ENCODE assay signal across 8 cellular contexts in the genomic region with DNA sequence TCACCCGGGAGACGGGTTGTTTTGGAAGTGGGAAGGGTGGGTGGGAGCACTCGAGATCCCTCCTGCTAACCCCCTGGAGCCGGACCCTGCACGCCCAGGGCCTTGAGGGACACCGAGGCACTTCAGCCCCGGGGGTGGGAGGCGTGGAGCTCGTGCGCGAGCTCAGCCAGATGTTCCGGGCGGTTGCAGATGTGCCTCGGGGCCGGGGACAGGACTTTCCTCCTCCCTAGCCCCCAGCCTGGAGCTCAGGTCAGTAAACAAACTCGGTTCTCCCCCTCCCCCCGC. TPM values are rescaled to one million over a fixed set of nuclear protein-coding genes. Genes with fewer than 3 reads are reported as not detected.
DNase-seq lines count a peak whose midpoint lies in the region; ATAC-seq and TF ChIP-seq lines count a peak whose summit lies in the region.

No MANE protein-coding gene starts in this region.

- ATAC-seq in heart left ventricle = no peak
- no peak for ATAC-seq in HG03280 (IDR thresholded peaks at IDR 0.05; ENCODE audit: unreplicated experiment)
- ATAC-seq in GM21360 (IDR thresholded peaks at IDR 0.05; ENCODE audit: unreplicated experiment) = no peak

- H3K4me3 ChIP-seq in heart left ventricle = peak overlapping the region; percentile 45 to 82 (median 68)
- H3K4me3 ChIP-seq in brain microvascular endothelial cell (ENCODE audit: low read depth, low read length) = peak overlapping the region; percentile 46
- peak overlapping the region; percentile 58 for H3K4me3 ChIP-seq in mesodermal cell (ENCODE audit: extremely low read depth, insufficient read depth, low read length, poor library complexity, severe bottlenecking)
- peak overlapping the region; percentile 41 to 42 for H3K4me3 ChIP-seq in uterus

- intact Hi-C loops in heart left ventricle (cut with DNase I) (loop anchor here in 9 of 10 donors (2.0 to 10.0 kb wide), 14 partner anchors 25 to 475 kb away; a partner anchor contains a TSS), cardiac septum (cut with DNase I) (loop anchor here (5.0 kb wide), 2 partner anchors 233 to 303 kb away; no protein-coding TSS in a partner anchor), uterus (cut with DNase I; ENCODE audit: low total_unique reads) (loop anchor here (5.0 kb wide), 1 partner anchor 312 kb away; no protein-coding TSS in a partner anchor)
- intact Hi-C loops in activated T-helper 1 cell treated with anti-CD3 and anti-CD28 coated beads, Interleukin-12 subunit alpha, Interleukin-12 subunit beta, Interleukin-2, Interleukin-4 antibody, amounts not matched to agents 30 ng/mL and 10 ng/mL and 1 ng/mL, durations not matched to agents 14 hours and 24 hours and 36 hours (cut with micrococcal nuclease) = loop anchor here (5.0 kb wide), 1 partner anchor 173 kb away; a partner anchor contains a TSS

- H3K4me3 Mint-ChIP-seq in activated T-helper 1 cell treated with anti-CD3 and anti-CD28 coated beads, Interleukin-12 subunit alpha, Interleukin-12 subunit beta, Interleukin-2, Interleukin-4 antibody, amounts not matched to agents 30 ng/mL and 10 ng/mL and 1 ng/mL, durations not matched to agents 14 hours and 24 hours and 36 hours = no peak overlapping the region

- H3K9me3 ChIP-seq in heart left ventricle = no peaks in the 10 kb centered on the region
- H3K9me3 ChIP-seq in mesodermal cell (ENCODE audit: control insufficient read depth, low read length) = no peaks in the 10 kb centered on the region
- no peaks in the 10 kb centered on the region for H3K9me3 ChIP-seq in uterus

- TF ChIP-seq CTCF in heart left ventricle (IDR thresholded peaks at IDR 0.05) = no peak
- no peak for TF ChIP-seq CTCF in brain microvascular endothelial cell (IDR thresholded peaks at IDR 0.05; ENCODE audit: low read depth, low read length, missing control alignments)
- TF ChIP-seq CTCF in uterus (IDR thresholded peaks at IDR 0.05) = no peak

- H3K27ac ChIP-seq in heart left ventricle = peak overlapping the region in 8 of 12 donors; percentile 55 to 84 (median 75)
- H3K27ac ChIP-seq in brain microvascular endothelial cell = no peak overlapping the region
- no peak overlapping the region for H3K27ac ChIP-seq in mesodermal cell (ENCODE audit: low read depth, low read length, severe bottlenecking)
- peak overlapping the region; percentile 58 to 69 for H3K27ac ChIP-seq in uterus

- no peaks in the 10 kb centered on the region for H3K9me3 Mint-ChIP-seq in activated T-helper 1 cell treated with anti-CD3 and anti-CD28 coated beads, Interleukin-12 subunit alpha, Interleukin-12 subunit beta, Interleukin-2, Interleukin-4 antibody, amounts not matched to agents 30 ng/mL and 10 ng/mL and 1 ng/mL, durations not matched to agents 14 hours and 24 hours and 36 hours

- peaks cover 0 to 61% (median 34%) of the 10 kb centered on the region in 12 donors for H3K4me1 ChIP-seq in heart left ventricle
- peaks cover 15% of the 10 kb centered on the region for H3K4me1 ChIP-seq in mesodermal cell (ENCODE audit: control insufficient read depth, insufficient read depth, low read length, poor library complexity, severe bottlenecking)
- peaks cover 0 to 36% of the 10 kb centered on the region in 2 donors for H3K4me1 ChIP-seq in uterus

- H3K27ac Mint-ChIP-seq in activated T-helper 1 cell treated with anti-CD3 and anti-CD28 coated beads, Interleukin-12 subunit alpha, Interleukin-12 subunit beta, Interleukin-2, Interleukin-4 antibody, amounts not matched to agents 30 ng/mL and 10 ng/mL and 1 ng/mL, durations not matched to agents 14 hours and 24 hours and 36 hours = no peak overlapping the region

- H3K4me1 Mint-ChIP-seq in activated T-helper 1 cell treated with anti-CD3 and anti-CD28 coated beads, Interleukin-12 subunit alpha, Interleukin-12 subunit beta, Interleukin-2, Interleukin-4 antibody, amounts not matched to agents 30 ng/mL and 10 ng/mL and 1 ng/mL, durations not matched to agents 14 hours and 24 hours and 36 hours (ENCODE audit: low read depth) = peaks cover 12% of the 10 kb centered on the region

- H3K36me3 ChIP-seq in heart left ventricle (no peaks in the 10 kb centered on the region), brain microvascular endothelial cell (replicated peaks) (no peaks in the 10 kb centered on the region), mesodermal cell (ENCODE audit: control insufficient read depth, insufficient read depth, low read length) (no peaks in the 10 kb centered on the region), uterus (no peaks in the 10 kb centered on the region)

- peaks cover 55% of the 10 kb centered on the region for H3K27me3 Mint-ChIP-seq in activated T-helper 1 cell treated with anti-CD3 and anti-CD28 coated beads, Interleukin-12 subunit alpha, Interleukin-12 subunit beta, Interleukin-2, Interleukin-4 antibody, amounts not matched to agents 30 ng/mL and 10 ng/mL and 1 ng/mL, durations not matched to agents 14 hours and 24 hours and 36 hours (ENCODE audit: insufficient read depth)

- H3K27me3 ChIP-seq in heart left ventricle (peaks cover 0 to 71% (median 0%) of the 10 kb centered on the region in 9 donors), brain microvascular endothelial cell (replicated peaks) (peaks cover 60% of the 10 kb centered on the region), uterus (no peaks in the 10 kb centered on the region)

- no peak for TF ChIP-seq POLR2A in heart left ventricle (IDR thresholded peaks at IDR 0.05)
- no peak for TF ChIP-seq POLR2A in uterus (IDR thresholded peaks at IDR 0.05)

- 0 to 4% (median 2%) methylated on average over 5 to 17 of the region's 17 CpGs for WGBS in heart left ventricle, 4 donors
- WGBS in mesodermal cell (ENCODE audit: insufficient coverage in 2 of 2), 2 experiments = 1 to 5% methylated on average over 10 to 14 of the region's 17 CpGs

- in situ Hi-C loops in brain microvascular endothelial cell (cut with HindIII; ENCODE audit: low pct_ligation_motif_present, low sequenced_read_pairs) = no loop called here

- H3K36me3 Mint-ChIP-seq in activated T-helper 1 cell treated with anti-CD3 and anti-CD28 coated beads, Interleukin-12 subunit alpha, Interleukin-12 subunit beta, Interleukin-2, Interleukin-4 antibody, amounts not matched to agents 30 ng/mL and 10 ng/mL and 1 ng/mL, durations not matched to agents 14 hours and 24 hours and 36 hours (ENCODE audit: low read depth) = no peaks in the 10 kb centered on the region

- DNase-seq in heart left ventricle (no peak), cardiac septum (ENCODE audit: low spot score) (no peak), brain microvascular endothelial cell (no peak), uterus (no peak)
- no peak for DNase-seq in activated T-helper 1 cell treated with anti-CD3 and anti-CD28 coated beads, Interleukin-12 subunit alpha, Interleukin-12 subunit beta, Interleukin-2, Interleukin-4 antibody, amounts not matched to agents 30 ng/mL and 10 ng/mL and 1 ng/mL, durations not matched to agents 14 hours and 24 hours and 36 hours (ENCODE audit: low spot score)

RNA-seq across cellular contexts. Expression of a gene that starts 3.3 kb away (rescaled TPM):
- total RNA-seq in heart left ventricle (10 to 100 TPM in 2 of 9 donors, 1 to 10 TPM in 7; 5.0 to 20.9 (median 9.2) TPM), cardiac septum (9.2 TPM), uterus (10 to 100 TPM in 2 of 4 donors, 1 to 10 TPM in 2; 5.1 to 16.7 (median 9.5) TPM)
- polyA plus RNA-seq in heart left ventricle = 1 to 10 TPM; 3.8 to 6.7 TPM
- 11.6 TPM for polyA plus RNA-seq in mesodermal cell (2013, experiment 1 of 2)
- polyA plus RNA-seq in mesodermal cell (2013, experiment 2 of 2) = 11.3 TPM
- 0.39 TPM in 1 of 2 replicates, not detected in the other for total RNA-seq in activated T-helper 1 cell treated with anti-CD3 and anti-CD28 coated beads, Interleukin-12 subunit alpha, Interleukin-12 subunit beta, Interleukin-2, Interleukin-4 antibody, amounts not matched to agents 30 ng/mL and 10 ng/mL and 1 ng/mL, durations not matched to agents 14 hours and 24 hours and 36 hours

Comparison
In these comparisons a context has a peak if more than half of its experiments do, and no peak if none do; other contexts are left out.
1. H3K27ac ChIP-seq: peak in heart left ventricle (8 of 12) and uterus (2 of 2); none in brain microvascular endothelial cell (single experiment) and mesodermal cell (single experiment).
2. Peak in every context shown above with its lines, with median percentiles within 50 percentile points of each other: H3K4me3 ChIP-seq.